ENCODE assay signal across 27 cellular contexts in the genomic region with DNA sequence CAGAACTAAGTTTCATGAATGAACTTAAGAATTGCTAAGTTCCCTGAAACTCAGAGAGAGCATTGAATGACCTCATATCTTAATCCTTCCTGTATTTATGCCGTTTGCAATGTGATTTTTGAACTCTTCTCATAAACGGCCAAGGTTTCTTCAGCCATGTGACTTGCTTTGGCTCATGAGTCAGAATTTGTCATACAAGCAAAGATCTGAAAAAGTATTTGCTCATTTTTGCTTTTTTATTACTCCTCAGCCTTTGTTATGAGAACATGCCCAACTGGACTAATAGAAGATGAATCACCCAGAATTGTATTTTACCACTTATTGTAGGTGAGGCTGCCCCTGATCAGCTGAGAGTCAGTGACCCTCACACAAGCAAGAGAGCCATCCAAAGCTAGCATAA.
DNase-seq lines count a peak whose midpoint lies in the region; ATAC-seq, FAIRE-seq and TF ChIP-seq lines count a peak whose summit lies in the region.
"Had no signal": no experiment of that assay in that cellular context is flagged by ENCODE, and none has a peak within 500 bp of the region (broad histone marks: within the 10 kb centered on the region; RNA-seq: fewer than 3 reads in every experiment).

No MANE protein-coding gene starts in this region.

- no peak overlapping the region for H3K9ac ChIP-seq in astrocyte (ENCODE audit: low read length)

- H2AFZ ChIP-seq in astrocyte (ENCODE audit: low read depth, low read length): no peak overlapping the region

- POLR2A ChIA-PET in MCF 10A (lab: Yijun Ruan, JAX): interaction anchor here (0.6 to 0.8 kb wide), 3 partner anchors 202 to 1127 kb away, joined by 3 read pairs; no protein-coding TSS in a partner anchor
- POLR2A ChIA-PET in T-cell (lab: Charles Lee): no interaction called here

- H3K4me3 Mint-ChIP-seq in MCF 10A (ENCODE audit: unreplicated experiment) (no peak overlapping the region), astrocyte (ENCODE audit: unreplicated experiment) (no peak overlapping the region), T-cell (no peak overlapping the region)
- H3K4me3 Mint-ChIP-seq: activated B cell treated with CpG ODN at 0.5 μM for 24 hours; activated CD4-positive, alpha-beta memory T cell treated with anti-CD3 and anti-CD28 coated beads for 36 hours; memory B cell; stimulated activated naive CD8-positive, alpha-beta T cell treated with anti-CD3 and anti-CD28 coated beads, Interleukin-15, Interleukin-2, amounts not matched to agents 100 ng/mL and 50 ng/mL, for 24 hours had no signal

- ATAC-seq in foreskin keratinocyte (peak; percentile 70), T-cell (replicated peaks in 1 of 4) (no peak)
- ATAC-seq in activated CD4-positive, CD25-positive, alpha-beta regulatory T cell treated with anti-CD3 and anti-CD28 coated beads, Interleukin-2, amount 50 U/mL, for 24 hours: no peak

- H3K4me3 ChIP-seq in breast epithelium (no peak overlapping the region), astrocyte (ENCODE audit: insufficient read depth, low read depth, low read length) (no peak overlapping the region), transverse colon (no peak overlapping the region)
- H3K4me3 ChIP-seq: HAP-1, spleen had no signal

- WGBS in transverse colon (ENCODE audit: low coverage in 1 of 2), 2 donors: 22 to 40% methylated on average over 2 of the region's 2 CpGs

- CTCF ChIA-PET in MCF 10A (lab: Yijun Ruan, JAX): interaction anchor here (0.6 kb wide), 1 partner anchor 320 kb away, joined by 3 read pairs; no protein-coding TSS in a partner anchor
- CTCF ChIA-PET in T-cell (lab: Charles Lee): no interaction called here

- in situ Hi-C loops in transverse colon (cut with MboI; ENCODE audit: low pct_ligation_motif_present in 1 of 4, low pct_unique_long_range_greater_than_20kb in 1 of 4, low sequenced_read_pairs in 3 of 4): no loop called here

- FAIRE-seq in astrocyte (lab: Jason Lieb, UNC) (no peak), urothelium cell line (lab: Jason Lieb, UNC) (no peak)
- FAIRE-seq: GM18507 had no signal

- intact Hi-C loops in MCF 10A (cut with micrococcal nuclease): no loop called here
- intact Hi-C loops in breast epithelium (cut with DNase I; ENCODE audit: low total_unique reads): no loop called here
- intact Hi-C loops in transverse colon (cut with DNase I; ENCODE audit: low total_unique reads): no loop called here

- no peaks in the 10 kb centered on the region for H3K36me3 Mint-ChIP-seq in MCF 10A (ENCODE audit: insufficient read depth, unreplicated experiment)
- no peaks in the 10 kb centered on the region for H3K36me3 Mint-ChIP-seq in astrocyte (ENCODE audit: low read depth, unreplicated experiment)
- no peaks in the 10 kb centered on the region for H3K36me3 Mint-ChIP-seq in T-cell
- H3K36me3 Mint-ChIP-seq: activated CD4-positive, alpha-beta memory T cell treated with anti-CD3 and anti-CD28 coated beads for 36 hours; memory B cell had no signal

- peaks cover 0 to 7% of the 10 kb centered on the region in 2 donors for H3K9me3 ChIP-seq in breast epithelium
- no peaks in the 10 kb centered on the region for H3K9me3 ChIP-seq in astrocyte (ENCODE audit: insufficient read depth, low read depth, low read length)
- H3K9me3 ChIP-seq in transverse colon: no peaks in the 10 kb centered on the region
- H3K9me3 ChIP-seq: BE2C, HAP-1 had no signal

- peaks cover 6% of the 10 kb centered on the region for H3K4me1 Mint-ChIP-seq in MCF 10A (ENCODE audit: insufficient read depth, unreplicated experiment)
- peaks cover 3% of the 10 kb centered on the region for H3K4me1 Mint-ChIP-seq in astrocyte (ENCODE audit: low read depth, unreplicated experiment)
- no peaks in the 10 kb centered on the region for H3K4me1 Mint-ChIP-seq in T-cell
- H3K4me1 Mint-ChIP-seq: activated B cell treated with CpG ODN at 0.5 μM for 24 hours, memory B cell had no signal

- H3K27me3 ChIP-seq in breast epithelium (no peaks in the 10 kb centered on the region), astrocyte (ENCODE audit: insufficient read depth, low read length) (no peaks in the 10 kb centered on the region), foreskin keratinocyte (no peaks in the 10 kb centered on the region), transverse colon (no peaks in the 10 kb centered on the region)
- H3K27me3 ChIP-seq: BE2C, spleen had no signal

- TF ChIP-seq POLR2A in breast epithelium (IDR thresholded peaks at IDR 0.05): no peak
- TF ChIP-seq POLR2A in transverse colon (IDR thresholded peaks at IDR 0.05): no peak

- H3K36me3 ChIP-seq in breast epithelium (no peaks in the 10 kb centered on the region), astrocyte (ENCODE audit: insufficient read depth, low read length) (no peaks in the 10 kb centered on the region), transverse colon (no peaks in the 10 kb centered on the region)
- H3K36me3 ChIP-seq: BE2C, HAP-1, spleen had no signal

- peaks cover 5% of the 10 kb centered on the region for H3K9me3 Mint-ChIP-seq in MCF 10A (ENCODE audit: unreplicated experiment)
- peaks cover 1% of the 10 kb centered on the region for H3K9me3 Mint-ChIP-seq in astrocyte (ENCODE audit: unreplicated experiment)
- H3K9me3 Mint-ChIP-seq in T-cell: peaks cover 0 to 3% (median 0%) of the 10 kb centered on the region in 3 donors

- peak; percentile 44 for DNase-seq in MCF 10A (ENCODE audit: unreplicated experiment)
- no peak for DNase-seq in breast epithelium (ENCODE audit: low spot score in 2 of 2)
- peak; percentile 32 for DNase-seq in astrocyte (ENCODE audit: low read depth)
- peak; percentile 96 to 98 for DNase-seq in foreskin keratinocyte
- peak; percentile 17 for DNase-seq in urothelium cell line (ENCODE audit: low spot score)
- no peak for DNase-seq in T-cell
- DNase-seq in transverse colon: no peak
- DNase-seq: activated B cell treated with CpG ODN at 0.5 μM for 24 hours; activated CD4-positive, alpha-beta memory T cell treated with anti-CD3 and anti-CD28 coated beads for 36 hours; BE2C; Calu3; caudate nucleus; KBM-7; kidney; NCI-H146; NCI-H510A treated with DMSO at 0.1 percent for 48 hours; nucleus accumbens; RPMI8226; spleen; stimulated activated CD4-positive, alpha-beta T cell treated with anti-CD3 and anti-CD28 coated beads, Interleukin-4, amount 100 ng/mL, for 24 hours; trophoblast cell had no signal

- no peak overlapping the region for H3K4me2 ChIP-seq in astrocyte (ENCODE audit: low read length)

- H3K27ac ChIP-seq in breast epithelium (no peak overlapping the region), astrocyte (ENCODE audit: low read depth, low read length) (no peak overlapping the region), foreskin keratinocyte (peak overlapping the region; percentile 97), transverse colon (no peak overlapping the region)
- H3K27ac ChIP-seq: 22Rv1, spleen had no signal

- H3K27me3 Mint-ChIP-seq in MCF 10A (ENCODE audit: insufficient read depth, unreplicated experiment) (peaks cover 12% of the 10 kb centered on the region), astrocyte (ENCODE audit: low read depth, unreplicated experiment) (peaks cover 17% of the 10 kb centered on the region), T-cell (peaks cover 0 to 8% of the 10 kb centered on the region in 2 donors)
- H3K27me3 Mint-ChIP-seq: activated B cell treated with CpG ODN at 0.5 μM for 24 hours, memory B cell had no signal

- H3K4me1 ChIP-seq in breast epithelium (no peaks in the 10 kb centered on the region), astrocyte (ENCODE audit: insufficient read depth, low read length) (no peaks in the 10 kb centered on the region), foreskin keratinocyte (peaks cover 27% of the 10 kb centered on the region), transverse colon (no peaks in the 10 kb centered on the region)
- H3K4me1 ChIP-seq: BE2C, HAP-1, spleen had no signal

- no peak for TF ChIP-seq EP300 in transverse colon (IDR thresholded peaks at IDR 0.05; ENCODE audit: low read depth)

- no peaks in the 10 kb centered on the region for H3K79me2 ChIP-seq in astrocyte (ENCODE audit: insufficient read depth, low read length)

- H3K27ac Mint-ChIP-seq in MCF 10A (ENCODE audit: low read depth, unreplicated experiment) (peak overlapping the region; percentile 39), astrocyte (ENCODE audit: unreplicated experiment) (no peak overlapping the region), T-cell (no peak overlapping the region)
- H3K27ac Mint-ChIP-seq: activated B cell treated with CpG ODN at 0.5 μM for 24 hours; activated CD4-positive, alpha-beta memory T cell treated with anti-CD3 and anti-CD28 coated beads for 36 hours; memory B cell; stimulated activated naive CD8-positive, alpha-beta T cell treated with anti-CD3 and anti-CD28 coated beads, Interleukin-15, Interleukin-2, amounts not matched to agents 100 ng/mL and 50 ng/mL, for 24 hours had no signal

- BruUV-seq in MCF 10A (replicated peaks; lab: Mats Ljungman, UMichigan): no TSS peak

- TF ChIP-seq CTCF in MCF 10A (IDR thresholded peaks at IDR 0.05; ENCODE audit: unreplicated experiment) (no peak), breast epithelium (IDR thresholded peaks at IDR 0.05) (no peak), astrocyte (IDR thresholded peaks at IDR 0.05; ENCODE audit: insufficient read depth, low read depth, low read length) (no peak), foreskin keratinocyte (conservative IDR thresholded peaks at IDR 0.05) (no peak), transverse colon (IDR thresholded peaks at IDR 0.05) (no peak)

- H4K20me1 ChIP-seq in astrocyte (ENCODE audit: insufficient read depth, low read length): no peaks in the 10 kb centered on the region

Comparison
In these comparisons a context has a peak if more than half of its experiments do, and no peak if none do; other contexts are left out.
1. DNase-seq: peak in MCF 10A (single experiment), astrocyte (single experiment), foreskin keratinocyte (2 of 2) and urothelium cell line (single experiment); none in breast epithelium (0 of 2), T-cell (0 of 34) and transverse colon (single experiment).